Comparison of ENCODE assay signal across 24 cellular contexts in genomic region chr2:28702887-28703286, GRCh38. TPM values are rescaled to one million over a fixed set of nuclear protein-coding genes. Genes with fewer than 3 reads are reported as not detected.
A peak's percentile ranks its signal among the peaks of the same experiment; 100 is the strongest.
DNase-seq lines count a peak whose midpoint lies in the region; ATAC-seq, FAIRE-seq and TF ChIP-seq lines count a peak whose summit lies in the region.
"Had no signal": no experiment of that assay in that cellular context is flagged by ENCODE, and none has a peak within 500 bp of the region (broad histone marks: within the 10 kb centered on the region; RNA-seq: fewer than 3 reads in every experiment).

No MANE protein-coding gene starts in this region.

- H4K20me1 ChIP-seq in mammary epithelial cell (ENCODE audit: insufficient read depth, low read length) (no peaks in the 10 kb centered on the region), K562 (replicated peaks; ENCODE audit: control insufficient read depth, insufficient read depth, low read length) (no peaks in the 10 kb centered on the region)

- no peak overlapping the region for H3K4me2 ChIP-seq in mammary epithelial cell (ENCODE audit: insufficient read depth, low read depth, low read length)
- no peak overlapping the region for H3K4me2 ChIP-seq in K562 (ENCODE audit: insufficient read depth, low read length)
- H3K4me2 ChIP-seq: hepatocyte, KMS-11, SK-N-SH had no signal

- no peaks in the 10 kb centered on the region for H3K36me3 ChIP-seq in breast epithelium
- H3K36me3 ChIP-seq in mammary epithelial cell (ENCODE audit: insufficient read depth, low read length) = no peaks in the 10 kb centered on the region
- H3K36me3 ChIP-seq in K562 (ENCODE audit: control insufficient read depth, insufficient read depth, low read length) = no peaks in the 10 kb centered on the region
- no peaks in the 10 kb centered on the region for H3K36me3 ChIP-seq in liver (ENCODE audit: control insufficient read depth in 4 of 4, insufficient read depth in 3 of 4, low read depth in 1 of 4, low read length in 3 of 4)
- no peaks in the 10 kb centered on the region for H3K36me3 ChIP-seq in suprapubic skin
- H3K36me3 ChIP-seq: HAP-1, vagina had no signal

- no peak for FAIRE-seq in K562 (lab: Jason Lieb, UNC)

- TF ChIP-seq EP300 in K562 (IDR thresholded peaks at IDR 0.05; ENCODE audit: low read length) = no peak
- no peak for TF ChIP-seq EP300 in suprapubic skin (IDR thresholded peaks at IDR 0.05)

- 85% methylated on average over 7 of the region's 7 CpGs for WGBS in mammary epithelial cell (ENCODE audit: low coverage, missing lambda C conversion rate)
- WGBS in K562 (ENCODE audit: insufficient coverage, low coverage, missing lambda C conversion rate) = 62% methylated on average over 5 of the region's 7 CpGs
- 92% methylated on average over 7 of the region's 7 CpGs for WGBS in liver
- WGBS in suprapubic skin = 88% methylated on average over 7 of the region's 7 CpGs

- H3K27ac ChIP-seq in breast epithelium = peak overlapping the region; percentile 84
- H3K27ac ChIP-seq in mammary epithelial cell (ENCODE audit: insufficient read depth, low read depth, low read length) = no peak overlapping the region
- no peak overlapping the region for H3K27ac ChIP-seq in K562 (ENCODE audit: extremely low read depth, low read depth, low read length)
- H3K27ac ChIP-seq in liver (ENCODE audit: low read depth in 1 of 2, low read length in 2 of 2) = peak overlapping the region; percentile 62 to 77
- H3K27ac ChIP-seq in suprapubic skin = peak overlapping the region; percentile 81
- H3K27ac ChIP-seq: 22Rv1, hepatocyte, KMS-11, vagina had no signal

- TF ChIP-seq CTCF in breast epithelium (IDR thresholded peaks at IDR 0.05) (no peak), mammary epithelial cell (conservative IDR thresholded peaks at IDR 0.05 in 1 of 2, IDR thresholded peaks at IDR 0.05 in 1 of 2; ENCODE audit: extremely low read depth in 1 of 2, insufficient read depth in 1 of 2, low read depth in 1 of 2, low read length in 2 of 2) (no peak), K562 (IDR thresholded peaks at IDR 0.05 in 2 of 3, conservative IDR thresholded peaks at IDR 0.05 in 1 of 3; ENCODE audit: insufficient read depth in 2 of 3, low read depth in 1 of 3, low read length in 3 of 3) (no peak), liver (IDR thresholded peaks at IDR 0.05; ENCODE audit: low read depth, low read length, missing input control) (no peak), suprapubic skin (IDR thresholded peaks at IDR 0.05) (no peak), chondrocyte (IDR thresholded peaks at IDR 0.05) (no peak)

- H3K36me3 Mint-ChIP-seq in activated CD8-positive, alpha-beta T cell treated with anti-CD3 and anti-CD28 coated beads, Interleukin-2, amount 10 ng/mL, durations not matched to agents 7 days and 5 days (ENCODE audit: low read depth) = no peaks in the 10 kb centered on the region
- peaks cover 4% of the 10 kb centered on the region for H3K36me3 Mint-ChIP-seq in chondrocyte (ENCODE audit: low read depth)
- H3K36me3 Mint-ChIP-seq: stimulated activated memory B cell treated with anti-CD40 and anti-IgM and Interleukin-4, amounts not matched to agents 10 μg/mL and 1 μg/mL and 100 μg/mL, for 72 hours had no signal

- no peak for TF ChIP-seq POLR2A in breast epithelium (IDR thresholded peaks at IDR 0.05)
- no peak for TF ChIP-seq POLR2A in K562 (conservative IDR thresholded peaks at IDR 0.05)
- TF ChIP-seq POLR2A in suprapubic skin (IDR thresholded peaks at IDR 0.05) = no peak

- no peak overlapping the region for H3K4me3 Mint-ChIP-seq in activated CD8-positive, alpha-beta T cell treated with anti-CD3 and anti-CD28 coated beads, Interleukin-2, amount 10 ng/mL, durations not matched to agents 7 days and 5 days
- no peak overlapping the region for H3K4me3 Mint-ChIP-seq in chondrocyte (ENCODE audit: unreplicated experiment)
- H3K4me3 Mint-ChIP-seq: activated naive CD8-positive, alpha-beta T cell treated with anti-CD3 and anti-CD28 coated beads, Interleukin-2, amount 10 ng/mL, durations not matched to agents 7 days and 5 days; CD4-positive, CD25-positive, alpha-beta regulatory T cell; stimulated activated memory B cell treated with anti-CD40 and anti-IgM and Interleukin-4, amounts not matched to agents 10 μg/mL and 1 μg/mL and 100 μg/mL, for 72 hours had no signal

- in situ Hi-C loops in mammary epithelial cell (cut with MboI; ENCODE audit: low sequenced_read_pairs in 2 of 2) (no loop called here), K562 (cut with MboI) (no loop called here)

- no peaks in the 10 kb centered on the region for H3K9me3 ChIP-seq in breast epithelium
- no peaks in the 10 kb centered on the region for H3K9me3 ChIP-seq in mammary epithelial cell (replicated peaks; ENCODE audit: insufficient read depth, low read length)
- no peaks in the 10 kb centered on the region for H3K9me3 ChIP-seq in K562 (replicated peaks; ENCODE audit: control insufficient read depth, insufficient read depth, low read depth, low read length)
- no peaks in the 10 kb centered on the region for H3K9me3 ChIP-seq in liver (ENCODE audit: control insufficient read depth in 4 of 4, low read length in 3 of 4)
- H3K9me3 ChIP-seq in suprapubic skin = no peaks in the 10 kb centered on the region
- H3K9me3 ChIP-seq: HAP-1, SK-N-SH, vagina had no signal

- H3K27me3 ChIP-seq in breast epithelium (no peaks in the 10 kb centered on the region), mammary epithelial cell (ENCODE audit: insufficient read depth, low read length) (no peaks in the 10 kb centered on the region), K562 (ENCODE audit: control insufficient read depth in 2 of 2, insufficient read depth in 2 of 2, low read length in 2 of 2) (no peaks in the 10 kb centered on the region; a peak in 1 of 5 replicates), liver (ENCODE audit: control insufficient read depth in 4 of 4, insufficient read depth in 4 of 4, low read length in 3 of 4) (no peaks in the 10 kb centered on the region), suprapubic skin (no peaks in the 10 kb centered on the region)
- H3K27me3 ChIP-seq: hepatocyte, vagina had no signal

- POLR2A ChIA-PET in K562 (lab: Yijun Ruan, JAX) = interaction anchor here (0.6 to 1.5 kb wide), 2 partner anchors 9 to 154 kb away, joined by 3 read pairs; no protein-coding TSS in a partner anchor
- POLR2A ChIA-PET in activated CD8-positive, alpha-beta T cell treated with anti-CD3 and anti-CD28 coated beads, Interleukin-2, amount 10 ng/mL, durations not matched to agents 7 days and 5 days (lab: Charles Lee) = interaction anchor here (0.9 kb wide), 1 partner anchor 47 kb away, joined by 3 read pairs; no protein-coding TSS in a partner anchor

- CTCF ChIA-PET in mammary epithelial cell (lab: Charles Lee; ENCODE audit: low non-redundant PET) (no interaction called here), K562 (lab: Yijun Ruan, JAX; ENCODE audit: low intra/inter-chr PET ratio) (no interaction called here)
- CTCF ChIA-PET in activated CD8-positive, alpha-beta T cell treated with anti-CD3 and anti-CD28 coated beads, Interleukin-2, amount 10 ng/mL, durations not matched to agents 7 days and 5 days (lab: Charles Lee) = no interaction called here

- TF ChIP-seq RAD21 in K562 (CRISPR knock-in tag; conservative IDR thresholded peaks at IDR 0.05 in 1 of 2, IDR thresholded peaks at IDR 0.05 in 1 of 2) = no peak
- TF ChIP-seq RAD21 in liver (IDR thresholded peaks at IDR 0.05) = no peak

- no peak overlapping the region for H3K27ac Mint-ChIP-seq in activated CD8-positive, alpha-beta T cell treated with anti-CD3 and anti-CD28 coated beads, Interleukin-2, amount 10 ng/mL, durations not matched to agents 7 days and 5 days
- no peak overlapping the region for H3K27ac Mint-ChIP-seq in chondrocyte (ENCODE audit: unreplicated experiment)
- H3K27ac Mint-ChIP-seq: stimulated activated memory B cell treated with anti-CD40 and anti-IgM and Interleukin-4, amounts not matched to agents 10 μg/mL and 1 μg/mL and 100 μg/mL, for 72 hours had no signal

- no peak for DNase-seq in breast epithelium (ENCODE audit: low spot score in 2 of 2)
- no peak for DNase-seq in mammary epithelial cell
- DNase-seq in K562 (ENCODE audit: extremely low read depth in 1 of 4, low spot score in 3 of 4) = no peak
- no peak for DNase-seq in suprapubic skin (ENCODE audit: low spot score in 2 of 2)
- no peak for DNase-seq in activated CD8-positive, alpha-beta T cell treated with anti-CD3 and anti-CD28 coated beads, Interleukin-2, amount 10 ng/mL, durations not matched to agents 7 days and 5 days
- DNase-seq in chondrocyte (ENCODE audit: low spot score) = no peak
- no peak for DNase-seq in NCI-H69 (lab: John Stamatoyannopoulos, UW)
- DNase-seq: activated effector memory CD4-positive, alpha-beta T cell treated with Interleukin-2 at 50 U/mL for 16 hours; activated naive CD8-positive, alpha-beta T cell treated with anti-CD3 and anti-CD28 coated beads, Interleukin-2, amount 10 ng/mL, durations not matched to agents 7 days and 5 days; activated T-cell treated with anti-CD3 and anti-CD28 coated beads for 4 hours; CD4-positive, CD25-positive, alpha-beta regulatory T cell; NCI-H1436 treated with DMSO at 0.1 percent for 48 hours; NCI-H2107; NCI-H774; RPMI8226; SK-N-SH; stimulated activated CD4-positive, alpha-beta T cell treated with anti-CD3 and anti-CD28 coated beads, Interleukin-4, amount 100 ng/mL, for 24 hours had no signal

- no peaks in the 10 kb centered on the region for H3K9me1 ChIP-seq in K562 (ENCODE audit: control insufficient read depth, insufficient read depth, low read length)

- no peak for ATAC-seq in K562
- no peak for ATAC-seq in activated CD8-positive, alpha-beta T cell treated with anti-CD3 and anti-CD28 coated beads, Interleukin-2, amount 10 ng/mL, durations not matched to agents 7 days and 5 days
- ATAC-seq: stimulated activated memory B cell treated with anti-CD40 and anti-IgM and Interleukin-4, amounts not matched to agents 10 μg/mL and 1 μg/mL and 100 μg/mL, for 72 hours had no signal

- H3K9me3 Mint-ChIP-seq in activated CD8-positive, alpha-beta T cell treated with anti-CD3 and anti-CD28 coated beads, Interleukin-2, amount 10 ng/mL, durations not matched to agents 7 days and 5 days (ENCODE audit: insufficient read depth) = no peaks in the 10 kb centered on the region
- peaks cover 14% of the 10 kb centered on the region for H3K9me3 Mint-ChIP-seq in chondrocyte (ENCODE audit: low read depth)

- H3K9ac ChIP-seq in mammary epithelial cell (ENCODE audit: insufficient read depth, low read length) = no peak overlapping the region
- H3K9ac ChIP-seq in K562 (ENCODE audit: insufficient read depth in 1 of 2, low read depth in 2 of 2, low read length in 2 of 2) = no peak overlapping the region
- no peak overlapping the region for H3K9ac ChIP-seq in liver (ENCODE audit: low read depth in 1 of 2, low read length in 2 of 2)
- H3K9ac ChIP-seq: KMS-11, SK-N-SH had no signal

- H3K4me3 ChIP-seq in breast epithelium = no peak overlapping the region
- no peak overlapping the region for H3K4me3 ChIP-seq in mammary epithelial cell (replicated peaks in 1 of 3; ENCODE audit: insufficient read depth in 1 of 3, low read depth in 2 of 3, low read length in 3 of 3)
- no peak overlapping the region for H3K4me3 ChIP-seq in K562
- no peak overlapping the region for H3K4me3 ChIP-seq in liver (ENCODE audit: low read depth in 1 of 3, low read length in 3 of 3)
- H3K4me3 ChIP-seq in suprapubic skin = no peak overlapping the region
- H3K4me3 ChIP-seq: HAP-1, hepatocyte, vagina had no signal

- H3K4me1 ChIP-seq in breast epithelium (no peaks in the 10 kb centered on the region), mammary epithelial cell (ENCODE audit: insufficient read depth, low read length) (no peaks in the 10 kb centered on the region), K562 (replicated peaks in 1 of 2; ENCODE audit: control insufficient read depth in 2 of 2, insufficient read depth in 2 of 2, low read length in 2 of 2) (no peaks in the 10 kb centered on the region; a peak in 1 of 5 replicates), liver (ENCODE audit: control insufficient read depth in 4 of 4, insufficient read depth in 4 of 4, low read length in 3 of 4) (peaks cover 1 to 20% (median 12%) of the 10 kb centered on the region in 4 donors), suprapubic skin (peaks cover 14% of the 10 kb centered on the region)
- H3K4me1 ChIP-seq: HAP-1, vagina had no signal

- intact Hi-C loops in breast epithelium (cut with DNase I; ENCODE audit: low total_unique reads) = no loop called here
- intact Hi-C loops in mammary epithelial cell (cut with micrococcal nuclease) = no loop called here
- intact Hi-C loops in K562 (cut with micrococcal nuclease) = no loop called here

- dilution Hi-C loops in mammary epithelial cell (cut with HindIII; ENCODE audit: low sequenced_read_pairs) = no loop called here

- H2AFZ ChIP-seq in mammary epithelial cell (ENCODE audit: low read depth, low read length) (no peak overlapping the region), K562 (ENCODE audit: low read depth, low read length) (no peak overlapping the region)
- H2AFZ ChIP-seq: hepatocyte had no signal

- peaks cover 17% of the 10 kb centered on the region for H3K4me1 Mint-ChIP-seq in activated CD8-positive, alpha-beta T cell treated with anti-CD3 and anti-CD28 coated beads, Interleukin-2, amount 10 ng/mL, durations not matched to agents 7 days and 5 days (ENCODE audit: low read depth)
- H3K4me1 Mint-ChIP-seq in chondrocyte (ENCODE audit: low read depth) = no peaks in the 10 kb centered on the region
- H3K4me1 Mint-ChIP-seq: CD4-positive, CD25-positive, alpha-beta regulatory T cell; stimulated activated memory B cell treated with anti-CD40 and anti-IgM and Interleukin-4, amounts not matched to agents 10 μg/mL and 1 μg/mL and 100 μg/mL, for 72 hours had no signal

- BruUV-seq in mammary epithelial cell (replicated peaks; lab: Mats Ljungman, UMichigan) (no TSS peak), K562 (replicated peaks; lab: Mats Ljungman, UMichigan) (no TSS peak)

- H3K79me2 ChIP-seq in mammary epithelial cell (ENCODE audit: insufficient read depth, low read length) (no peaks in the 10 kb centered on the region), K562 (ENCODE audit: control insufficient read depth, insufficient read depth, low read length) (no peaks in the 10 kb centered on the region)
- H3K79me2 ChIP-seq: hepatocyte had no signal

- no peaks in the 10 kb centered on the region for H3K27me3 Mint-ChIP-seq in activated CD8-positive, alpha-beta T cell treated with anti-CD3 and anti-CD28 coated beads, Interleukin-2, amount 10 ng/mL, durations not matched to agents 7 days and 5 days (ENCODE audit: low read depth)
- no peaks in the 10 kb centered on the region for H3K27me3 Mint-ChIP-seq in chondrocyte (ENCODE audit: low read depth)
- H3K27me3 Mint-ChIP-seq: activated naive CD8-positive, alpha-beta T cell treated with anti-CD3 and anti-CD28 coated beads, Interleukin-2, amount 10 ng/mL, durations not matched to agents 7 days and 5 days; CD4-positive, CD25-positive, alpha-beta regulatory T cell; stimulated activated memory B cell treated with anti-CD40 and anti-IgM and Interleukin-4, amounts not matched to agents 10 μg/mL and 1 μg/mL and 100 μg/mL, for 72 hours had no signal

RNA-seq across cellular contexts. Expression of gene PPP1CB, which starts 48.7 kb away (rescaled TPM):
- total RNA-seq in breast epithelium (100 to 1,000 TPM; 189 to 294 (median 289) TPM), mammary epithelial cell (100 to 1,000 TPM; 266 to 282 TPM), K562 (2014; rRNA removed) (31.6 and 40.6 TPM in 2 replicates), K562 (2014; rRNA removed; fragmentation: Illumina TruSeq; extraction: Trizol) (77.4 and 95.2 TPM in 2 replicates), K562 (2015; rRNA removed; fragmentation: Illumina TruSeq; extraction: Trizol) (55.3 and 67.5 TPM in 2 replicates), K562 (2021) (113 and 118 TPM in 2 replicates), liver (10 to 100 TPM; 65.3 to 75.4 TPM), suprapubic skin (100 to 1,000 TPM; 105 to 151 (median 148) TPM), chondrocyte (440 to 474 TPM (median 447 TPM) in 3 replicates)
- polyA plus RNA-seq in mammary epithelial cell (78.5 TPM), K562 (2011; rRNA removed) (42.1 and 58.9 TPM in 2 replicates), K562 (2014; fragmentation: Illumina TruSeq; extraction: Trizol) (41.5 and 49.0 TPM in 2 replicates), K562 (2014; fragmentation: Nextera tagmentation; extraction: Ambion mirVana) (100 to 1,000 TPM in 1 of 2 experiments, 10 to 100 TPM in 1; 55.7 to 112 TPM), K562 (2014; rRNA removed) (25.6 and 27.0 TPM in 2 replicates), liver (10 to 100 TPM; 26.2 to 33.3 TPM)
- 117 TPM for polyA minus RNA-seq in mammary epithelial cell
- total RNA-seq in K562 (2011; cell fraction: chromatin; rRNA removed; ENCODE audit: low replicate concordance) = 15.2 and 51.7 TPM in 2 replicates
- 10.0 and 11.2 TPM in 2 replicates for total RNA-seq in K562 (2011; cell fraction: nucleolus; rRNA removed)
- total RNA-seq in K562 (2011; cell fraction: nucleoplasm; rRNA removed) = 20.1 and 31.0 TPM in 2 replicates
- 10.3 and 23.6 TPM in 2 replicates for polyA plus RNA-seq in K562 (2011; cell fraction: cytosol; rRNA removed)
- 7.4 and 13.1 TPM in 2 replicates for polyA plus RNA-seq in K562 (2011; cell fraction: nucleus; rRNA removed)
- 49.8 and 54.7 TPM in 2 replicates for polyA plus RNA-seq in K562 (2012)
- 134 and 142 TPM in 2 replicates for polyA minus RNA-seq in K562 (2011; rRNA and poly(A)+ RNA removed)
- polyA minus RNA-seq in K562 (2011; cell fraction: cytosol; rRNA and poly(A)+ RNA removed) = 60.7 and 63.8 TPM in 2 replicates
- 11.8 and 27.0 TPM in 2 replicates for polyA minus RNA-seq in K562 (2011; cell fraction: nucleus; rRNA and poly(A)+ RNA removed)
- 100 to 1,000 TPM; 174 to 183 TPM for total RNA-seq in activated CD8-positive, alpha-beta T cell treated with anti-CD3 and anti-CD28 coated beads, Interleukin-2, amount 10 ng/mL, durations not matched to agents 7 days and 5 days

Comparison
In these comparisons a context has a peak if more than half of its experiments do, and no peak if none do; other contexts are left out.
1. H3K27ac ChIP-seq: peak in breast epithelium (2 of 2), liver (2 of 2) and suprapubic skin (single experiment); none in mammary epithelial cell (single experiment) and K562 (single experiment).